8 cellular contexts compared by ENCODE assay signal in the genomic region with DNA sequence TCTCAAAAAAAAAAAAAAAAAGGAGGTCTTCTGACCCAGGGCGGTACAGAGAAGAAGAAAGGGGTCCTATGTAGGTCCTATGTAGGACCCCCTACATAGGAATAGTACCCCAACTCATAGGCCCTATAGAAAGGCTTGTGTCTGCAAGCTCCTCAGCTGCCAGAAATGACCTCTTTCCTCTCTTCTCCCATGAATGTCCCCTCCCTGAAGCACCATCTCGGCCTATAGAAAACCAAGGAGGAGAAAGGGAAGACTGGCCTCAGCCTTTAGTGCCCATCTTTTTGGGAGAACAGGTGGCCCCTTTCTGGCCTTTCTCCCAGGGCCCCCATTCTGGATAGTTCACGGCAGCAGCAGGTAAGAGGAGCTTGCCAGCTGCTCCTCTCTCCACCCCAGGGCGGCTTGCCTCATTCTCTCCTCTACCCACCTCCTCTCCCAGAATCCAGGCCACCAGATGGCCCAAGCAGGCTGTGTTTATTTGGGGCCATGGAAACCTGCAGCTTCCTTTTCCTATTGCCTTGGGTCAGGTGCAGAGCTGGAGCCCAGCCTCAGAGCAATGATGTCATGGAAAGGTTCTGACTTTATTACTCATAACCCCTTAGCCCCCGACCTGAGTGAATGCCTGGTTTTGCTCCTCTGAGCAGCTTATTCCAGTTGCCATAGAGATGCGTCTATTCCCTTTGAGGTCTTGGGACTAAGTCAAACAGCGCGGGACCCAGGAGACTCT. TPM values are rescaled to one million over a fixed set of nuclear protein-coding genes. Genes with fewer than 3 reads are reported as not detected.
DNase-seq lines count a peak whose midpoint lies in the region; ATAC-seq lines count a peak whose summit lies in the region.

No MANE protein-coding gene starts in this region.

- H3K9me3 Mint-ChIP-seq in activated T-helper 2 cell treated with anti-CD3 and anti-CD28 coated beads, Interferon-gamma antibody, Interleukin-2, Interleukin-4, amounts not matched to agents 10 μg/mL and 5 μg/mL and 100 μg/mL, durations not matched to agents 14 hours and 24 hours and 36 hours: no peaks in the 10 kb centered on the region
- no peaks in the 10 kb centered on the region for H3K9me3 Mint-ChIP-seq in immature natural killer cell

- H3K4me1 Mint-ChIP-seq in activated T-helper 2 cell treated with anti-CD3 and anti-CD28 coated beads, Interferon-gamma antibody, Interleukin-2, Interleukin-4, amounts not matched to agents 10 μg/mL and 5 μg/mL and 100 μg/mL, durations not matched to agents 14 hours and 24 hours and 36 hours (ENCODE audit: low read depth): peaks cover 22% of the 10 kb centered on the region
- peaks cover 26 to 35% of the 10 kb centered on the region in 2 donors for H3K4me1 Mint-ChIP-seq in immature natural killer cell

- H3K27me3 Mint-ChIP-seq in activated T-helper 2 cell treated with anti-CD3 and anti-CD28 coated beads, Interferon-gamma antibody, Interleukin-2, Interleukin-4, amounts not matched to agents 10 μg/mL and 5 μg/mL and 100 μg/mL, durations not matched to agents 14 hours and 24 hours and 36 hours (ENCODE audit: low read depth): no peaks in the 10 kb centered on the region
- peaks cover 2% of the 10 kb centered on the region in 3 donors for H3K27me3 Mint-ChIP-seq in immature natural killer cell (ENCODE audit: low read depth in 3 of 3)

- peak overlapping the region; percentile 67 for H3K27ac Mint-ChIP-seq in activated T-helper 2 cell treated with anti-CD3 and anti-CD28 coated beads, Interferon-gamma antibody, Interleukin-2, Interleukin-4, amounts not matched to agents 10 μg/mL and 5 μg/mL and 100 μg/mL, durations not matched to agents 14 hours and 24 hours and 36 hours
- H3K27ac Mint-ChIP-seq in immature natural killer cell: peak overlapping the region in 1 of 6 donors; percentile 23

- peaks cover 12% of the 10 kb centered on the region for H3K36me3 Mint-ChIP-seq in activated T-helper 2 cell treated with anti-CD3 and anti-CD28 coated beads, Interferon-gamma antibody, Interleukin-2, Interleukin-4, amounts not matched to agents 10 μg/mL and 5 μg/mL and 100 μg/mL, durations not matched to agents 14 hours and 24 hours and 36 hours (ENCODE audit: low read depth)
- peaks cover 4 to 8% (median 8%) of the 10 kb centered on the region in 3 donors for H3K36me3 Mint-ChIP-seq in immature natural killer cell

- H3K4me3 Mint-ChIP-seq in activated T-helper 2 cell treated with anti-CD3 and anti-CD28 coated beads, Interferon-gamma antibody, Interleukin-2, Interleukin-4, amounts not matched to agents 10 μg/mL and 5 μg/mL and 100 μg/mL, durations not matched to agents 14 hours and 24 hours and 36 hours (ENCODE audit: low read depth): no peak overlapping the region
- peak overlapping the region; percentile 18 to 96 (median 53) for H3K4me3 Mint-ChIP-seq in immature natural killer cell

- DNase-seq in D341Med (ENCODE audit: low spot score) (peak; percentile 89), MV-4-11 (lab: John Stamatoyannopoulos, UW) (peak; percentile 13), immature natural killer cell (no peak), stromal cell of bone marrow (ENCODE audit: low read depth) (peak; percentile 41), GM19240 (ENCODE audit: insufficient read length, low spot score) (no peak)
- no peak for DNase-seq in activated T-helper 2 cell treated with anti-CD3 and anti-CD28 coated beads, Interferon-gamma antibody, Interleukin-2, Interleukin-4, amounts not matched to agents 10 μg/mL and 5 μg/mL and 100 μg/mL, durations not matched to agents 14 hours and 24 hours and 36 hours (ENCODE audit: low spot score)

- no peak for ATAC-seq in HG03457 (IDR thresholded peaks at IDR 0.05; ENCODE audit: unreplicated experiment)
- no peak for ATAC-seq in GM21723 (IDR thresholded peaks at IDR 0.05; ENCODE audit: unreplicated experiment)

- intact Hi-C loops in activated T-helper 2 cell treated with anti-CD3 and anti-CD28 coated beads, Interferon-gamma antibody, Interleukin-2, Interleukin-4, amounts not matched to agents 10 μg/mL and 5 μg/mL and 100 μg/mL, durations not matched to agents 14 hours and 24 hours and 36 hours (cut with micrococcal nuclease): no loop called here

RNA-seq across cellular contexts. Expression of a gene that starts 1.6 kb away (rescaled TPM):
- 65.4 and 68.1 TPM in 2 replicates for total RNA-seq in activated T-helper 2 cell treated with anti-CD3 and anti-CD28 coated beads, Interferon-gamma antibody, Interleukin-2, Interleukin-4, amounts not matched to agents 10 μg/mL and 5 μg/mL and 100 μg/mL, durations not matched to agents 14 hours and 24 hours and 36 hours
- polyA plus RNA-seq in immature natural killer cell: 10 to 100 TPM; 32.4 to 52.3 (median 47.1) TPM

RNA-seq across cellular contexts. Expression of a gene that starts 23.4 kb away (rescaled TPM):
- total RNA-seq in activated T-helper 2 cell treated with anti-CD3 and anti-CD28 coated beads, Interferon-gamma antibody, Interleukin-2, Interleukin-4, amounts not matched to agents 10 μg/mL and 5 μg/mL and 100 μg/mL, durations not matched to agents 14 hours and 24 hours and 36 hours: 2.3 and 2.4 TPM in 2 replicates
- not detected for polyA plus RNA-seq in immature natural killer cell

RNA-seq across cellular contexts. Expression of a gene that starts 35.9 kb away (rescaled TPM):
- total RNA-seq in activated T-helper 2 cell treated with anti-CD3 and anti-CD28 coated beads, Interferon-gamma antibody, Interleukin-2, Interleukin-4, amounts not matched to agents 10 μg/mL and 5 μg/mL and 100 μg/mL, durations not matched to agents 14 hours and 24 hours and 36 hours: 166 and 170 TPM in 2 replicates
- 100 to 1,000 TPM; 257 to 366 (median 261) TPM for polyA plus RNA-seq in immature natural killer cell

RNA-seq across cellular contexts. Expression of a gene that starts 36.2 kb away (rescaled TPM):
- total RNA-seq in activated T-helper 2 cell treated with anti-CD3 and anti-CD28 coated beads, Interferon-gamma antibody, Interleukin-2, Interleukin-4, amounts not matched to agents 10 μg/mL and 5 μg/mL and 100 μg/mL, durations not matched to agents 14 hours and 24 hours and 36 hours: 18.0 and 20.7 TPM in 2 replicates
- 1 to 10 TPM; 2.3 to 6.0 (median 4.4) TPM for polyA plus RNA-seq in immature natural killer cell

RNA-seq across cellular contexts. Expression of a gene that starts 38.3 kb away (rescaled TPM):
- total RNA-seq in activated T-helper 2 cell treated with anti-CD3 and anti-CD28 coated beads, Interferon-gamma antibody, Interleukin-2, Interleukin-4, amounts not matched to agents 10 μg/mL and 5 μg/mL and 100 μg/mL, durations not matched to agents 14 hours and 24 hours and 36 hours: 0.07 and 0.37 TPM in 2 replicates
- under 1 TPM in 2 of 3 donors, not detected in 1; 0.34 to 0.94 TPM for polyA plus RNA-seq in immature natural killer cell

Comparison
In these comparisons a context has a peak if more than half of its experiments do, and no peak if none do; other contexts are left out.
1. DNase-seq: peak in D341Med (single experiment), MV-4-11 (single experiment) and stromal cell of bone marrow (single experiment); none in activated T-helper 2 cell treated with anti-CD3 and anti-CD28 coated beads, Interferon-gamma antibody, Interleukin-2, Interleukin-4, amounts not matched to agents 10 μg/mL and 5 μg/mL and 100 μg/mL, durations not matched to agents 14 hours and 24 hours and 36 hours (single experiment), immature natural killer cell (0 of 3) and GM19240 (single experiment).